Comparison of ENCODE assay signal across 14 cellular contexts in genomic region chr11:80873309-80873999, GRCh38.
DNase-seq lines count a peak whose midpoint lies in the region; ATAC-seq and TF ChIP-seq lines count a peak whose summit lies in the region.
"Had no signal": no experiment of that assay in that cellular context is flagged by ENCODE, and none has a peak within 500 bp of the region (broad histone marks: within the 10 kb centered on the region; RNA-seq: fewer than 3 reads in every experiment).

No MANE protein-coding gene starts in this region.

- H3K27ac ChIP-seq in PC-3 (ENCODE audit: low read length) = no peak overlapping the region
- H3K27ac ChIP-seq: gastrocnemius medialis, prostate gland had no signal

- no peaks in the 10 kb centered on the region for H3K79me2 ChIP-seq in PC-3 (ENCODE audit: low read length)

- H3K9me2 ChIP-seq in PC-3 (replicated peaks; ENCODE audit: low read length) = 0 out of 2 replicates have a peak, but pooled peaks cover 3% of the 10 kb centered on the region

- TF ChIP-seq CTCF in PC-3 (conservative IDR thresholded peaks at IDR 0.05; ENCODE audit: low read depth, low read length) = no peak

- H3K9me3 Mint-ChIP-seq in activated T-helper 1 cell treated with anti-CD3 and anti-CD28 coated beads, Interleukin-12 subunit alpha, Interleukin-12 subunit beta, Interleukin-2, Interleukin-4 antibody, amounts not matched to agents 30 ng/mL and 10 ng/mL and 1 ng/mL, durations not matched to agents 14 hours and 24 hours and 36 hours = peaks cover 5% of the 10 kb centered on the region

- H4K20me1 ChIP-seq in PC-3 (ENCODE audit: low read length) = no peaks in the 10 kb centered on the region

- DNase-seq in Daoy (ENCODE audit: low read depth) (peak; percentile 20), PC-3 (peak; percentile 69), DMS79 (lab: John Stamatoyannopoulos, UW) (no peak), NCI-H146 treated with DMSO at 0.1 percent for 48 hours (lab: John Stamatoyannopoulos, UW; ENCODE audit: unreplicated experiment) (no peak)
- no peak for DNase-seq in activated T-helper 1 cell treated with anti-CD3 and anti-CD28 coated beads, Interleukin-12 subunit alpha, Interleukin-12 subunit beta, Interleukin-2, Interleukin-4 antibody, amounts not matched to agents 30 ng/mL and 10 ng/mL and 1 ng/mL, durations not matched to agents 14 hours and 24 hours and 36 hours (ENCODE audit: low spot score)
- DNase-seq: activated naive CD4-positive, alpha-beta T cell treated with anti-CD3 and anti-CD28 coated beads, Interleukin-2, amount 50 U/mL, for 16 hours; gastrocnemius medialis; islet precursor cell; NCI-H2227 treated with DMSO at 0.1 percent for 48 hours; stimulated activated CD4-positive, alpha-beta T cell treated with anti-CD3 and anti-CD28 coated beads, Interleukin-2, amount 100 ng/mL, for 24 hours had no signal

- peak overlapping the region; percentile 36 for H3K4me2 ChIP-seq in PC-3 (ENCODE audit: low read length)

- H3K36me3 Mint-ChIP-seq in activated T-helper 1 cell treated with anti-CD3 and anti-CD28 coated beads, Interleukin-12 subunit alpha, Interleukin-12 subunit beta, Interleukin-2, Interleukin-4 antibody, amounts not matched to agents 30 ng/mL and 10 ng/mL and 1 ng/mL, durations not matched to agents 14 hours and 24 hours and 36 hours (ENCODE audit: low read depth) = no peaks in the 10 kb centered on the region

- H3K4me1 Mint-ChIP-seq in activated T-helper 1 cell treated with anti-CD3 and anti-CD28 coated beads, Interleukin-12 subunit alpha, Interleukin-12 subunit beta, Interleukin-2, Interleukin-4 antibody, amounts not matched to agents 30 ng/mL and 10 ng/mL and 1 ng/mL, durations not matched to agents 14 hours and 24 hours and 36 hours (ENCODE audit: low read depth) = no peaks in the 10 kb centered on the region

- no TSS peak for BruUV-seq in PC-3 (replicated peaks; lab: Mats Ljungman, UMichigan)

- no peak overlapping the region for H3K27ac Mint-ChIP-seq in activated T-helper 1 cell treated with anti-CD3 and anti-CD28 coated beads, Interleukin-12 subunit alpha, Interleukin-12 subunit beta, Interleukin-2, Interleukin-4 antibody, amounts not matched to agents 30 ng/mL and 10 ng/mL and 1 ng/mL, durations not matched to agents 14 hours and 24 hours and 36 hours

- H3K27me3 Mint-ChIP-seq in activated T-helper 1 cell treated with anti-CD3 and anti-CD28 coated beads, Interleukin-12 subunit alpha, Interleukin-12 subunit beta, Interleukin-2, Interleukin-4 antibody, amounts not matched to agents 30 ng/mL and 10 ng/mL and 1 ng/mL, durations not matched to agents 14 hours and 24 hours and 36 hours (ENCODE audit: insufficient read depth) = no peaks in the 10 kb centered on the region

- H3K4me3 Mint-ChIP-seq in activated T-helper 1 cell treated with anti-CD3 and anti-CD28 coated beads, Interleukin-12 subunit alpha, Interleukin-12 subunit beta, Interleukin-2, Interleukin-4 antibody, amounts not matched to agents 30 ng/mL and 10 ng/mL and 1 ng/mL, durations not matched to agents 14 hours and 24 hours and 36 hours = no peak overlapping the region

- POLR2A ChIA-PET in PC-3 (lab: Charles Lee; ENCODE audit: unreplicated experiment) = interaction anchor here (0.6 kb wide), 1 partner anchor 24 kb away, joined by 5 read pairs; no protein-coding TSS in a partner anchor

- H3K4me3 ChIP-seq in PC-3 (ENCODE audit: low read length) = no peak overlapping the region
- H3K4me3 ChIP-seq: gastrocnemius medialis, prostate gland had no signal

- H2AFZ ChIP-seq in PC-3 (ENCODE audit: low read length) = no peak overlapping the region

- CTCF ChIA-PET in PC-3 (lab: Charles Lee) = no interaction called here

- no peaks in the 10 kb centered on the region for H3K27me3 ChIP-seq in PC-3 (ENCODE audit: low read length)
- H3K27me3 ChIP-seq: gastrocnemius medialis had no signal

- H3K9me3 ChIP-seq in PC-3 (ENCODE audit: low read length) = 0 out of 2 replicates have a peak, but pooled peaks cover 8% of the 10 kb centered on the region
- H3K9me3 ChIP-seq: gastrocnemius medialis, prostate gland had no signal

- no peaks in the 10 kb centered on the region for H3K36me3 ChIP-seq in PC-3 (ENCODE audit: low read depth, low read length)
- H3K36me3 ChIP-seq: gastrocnemius medialis, prostate gland had no signal

- peaks cover 5% of the 10 kb centered on the region; the same call in 1 of the 2 replicates for H3K4me1 ChIP-seq in PC-3 (ENCODE audit: insufficient read depth, low read length)
- H3K4me1 ChIP-seq: gastrocnemius medialis, prostate gland had no signal

- H3F3A ChIP-seq in PC-3 (ENCODE audit: low read length, unreplicated experiment) = no peaks in the 10 kb centered on the region

- peak; percentile 56 for ATAC-seq in HG02884 (IDR thresholded peaks at IDR 0.05; ENCODE audit: unreplicated experiment)
- ATAC-seq in PC-3 = no peak
- peak; percentile 65 for ATAC-seq in esophagus mucosa
- no peak for ATAC-seq in HG03196 (IDR thresholded peaks at IDR 0.05; ENCODE audit: unreplicated experiment)
- ATAC-seq: gastrocnemius medialis had no signal

- intact Hi-C loops in PC-3 (cut with micrococcal nuclease) = no loop called here
- intact Hi-C loops in activated T-helper 1 cell treated with anti-CD3 and anti-CD28 coated beads, Interleukin-12 subunit alpha, Interleukin-12 subunit beta, Interleukin-2, Interleukin-4 antibody, amounts not matched to agents 30 ng/mL and 10 ng/mL and 1 ng/mL, durations not matched to agents 14 hours and 24 hours and 36 hours (cut with micrococcal nuclease) = no loop called here

- no peak overlapping the region for H3K9ac ChIP-seq in PC-3 (ENCODE audit: low read length)

Comparison
In these comparisons a context has a peak if more than half of its experiments do, and no peak if none do; other contexts are left out.
1. DNase-seq: peak in Daoy (single experiment) and PC-3 (single experiment); none in activated T-helper 1 cell treated with anti-CD3 and anti-CD28 coated beads, Interleukin-12 subunit alpha, Interleukin-12 subunit beta, Interleukin-2, Interleukin-4 antibody, amounts not matched to agents 30 ng/mL and 10 ng/mL and 1 ng/mL, durations not matched to agents 14 hours and 24 hours and 36 hours (single experiment), DMS79 (single experiment) and NCI-H146 treated with DMSO at 0.1 percent for 48 hours (single experiment).
2. ATAC-seq: peak in HG02884 (single experiment) and esophagus mucosa (single experiment); none in PC-3 (single experiment) and HG03196 (single experiment).